In genomic region chr1:168093616-168094015, GRCh38 we compare ENCODE assay signal across 29 cellular contexts.
"Had no signal": no experiment of that assay in that cellular context is flagged by ENCODE, and none has a peak within 500 bp of the region (broad histone marks: within the 10 kb centered on the region; RNA-seq: fewer than 3 reads in every experiment).

No MANE protein-coding gene starts in this region.

- H3K9me3 ChIP-seq: MG63 had no signal

- DNase-seq: activated CD4-positive, alpha-beta memory T cell treated with anti-CD3 and anti-CD28 coated beads, Interleukin-2, amount 10 ng/mL, durations not matched to agents 7 days and 5 days; activated CD4-positive, alpha-beta T cell treated with anti-CD3 and anti-CD28 coated beads for 1 hour; activated CD4-positive, alpha-beta T cell treated with anti-CD3 and anti-CD28 coated beads for 48 hours; activated CD4-positive, CD25-positive, alpha-beta regulatory T cell; activated CD8-positive, alpha-beta memory T cell treated with anti-CD3 and anti-CD28 coated beads for 24 hours; activated CD8-positive, alpha-beta memory T cell treated with anti-CD3 and anti-CD28 coated beads, Interleukin-2, amount 10 ng/mL, durations not matched to agents 7 days and 5 days; activated CD8-positive, alpha-beta memory T cell treated with anti-CD3 and anti-CD28 coated beads, Interleukin-2, amount 50 U/mL, for 48 hours; activated effector memory CD4-positive, alpha-beta T cell treated with anti-CD3 and anti-CD28 coated beads, Interleukin-2, amount 50 U/mL, for 16 hours; activated naive CD4-positive, alpha-beta T cell; activated naive CD4-positive, alpha-beta T cell treated with anti-CD3 and anti-CD28 coated beads, Interleukin-2, amount 50 U/mL, for 16 hours; activated naive CD8-positive, alpha-beta T cell treated with anti-CD3 and anti-CD28 coated beads for 36 hours; amniotic stem cell; aorta; Kasumi-1; KG1; MG63; NCI-H1048; NCI-H1105 treated with DMSO at 0.1 percent for 48 hours; NCI-H1436; NCI-H1694; NCI-H1930; NCI-H2081 treated with DMSO at 0.1 percent for 48 hours; NCI-H524 treated with DMSO at 0.1 percent for 48 hours; T-cell; T-helper 2 cell; T-helper 9 cell had no signal

- H3K27ac ChIP-seq: cardiac muscle cell, VCaP had no signal

- ATAC-seq: activated CD8-positive, alpha-beta memory T cell treated with anti-CD3 and anti-CD28 coated beads, Interleukin-2, amount 10 ng/mL, durations not matched to agents 7 days and 5 days; activated T-helper 17 cell treated with anti-CD3 and anti-CD28 coated beads, Interleukin-2, amount 50 U/mL, for 72 hours; T-cell had no signal

- H3K36me3 ChIP-seq: cardiac muscle cell, MG63 had no signal

- H3K4me3 Mint-ChIP-seq: activated CD4-positive, alpha-beta memory T cell treated with anti-CD3 and anti-CD28 coated beads, Interleukin-2, amount 10 ng/mL, durations not matched to agents 7 days and 5 days; activated CD8-positive, alpha-beta memory T cell treated with anti-CD3 and anti-CD28 coated beads, Interleukin-2, amount 10 ng/mL, durations not matched to agents 7 days and 5 days; activated naive CD8-positive, alpha-beta T cell treated with anti-CD3 and anti-CD28 coated beads for 36 hours; activated T-helper 17 cell treated with anti-CD3 and anti-CD28 coated beads, Interleukin-2, amount 50 U/mL, for 72 hours; T-cell had no signal

- H3K36me3 Mint-ChIP-seq: activated CD8-positive, alpha-beta memory T cell treated with anti-CD3 and anti-CD28 coated beads, Interleukin-2, amount 10 ng/mL, durations not matched to agents 7 days and 5 days; activated naive CD8-positive, alpha-beta T cell treated with anti-CD3 and anti-CD28 coated beads for 36 hours; T-cell had no signal

- H3K27me3 ChIP-seq: cardiac muscle cell, MG63 had no signal

- H3K27ac Mint-ChIP-seq: activated CD4-positive, alpha-beta memory T cell treated with anti-CD3 and anti-CD28 coated beads, Interleukin-2, amount 10 ng/mL, durations not matched to agents 7 days and 5 days; activated CD8-positive, alpha-beta memory T cell treated with anti-CD3 and anti-CD28 coated beads, Interleukin-2, amount 10 ng/mL, durations not matched to agents 7 days and 5 days; activated naive CD8-positive, alpha-beta T cell treated with anti-CD3 and anti-CD28 coated beads for 36 hours; activated T-helper 17 cell treated with anti-CD3 and anti-CD28 coated beads, Interleukin-2, amount 50 U/mL, for 72 hours; T-cell had no signal

- H3K27me3 Mint-ChIP-seq: activated CD8-positive, alpha-beta memory T cell treated with anti-CD3 and anti-CD28 coated beads, Interleukin-2, amount 10 ng/mL, durations not matched to agents 7 days and 5 days; activated naive CD8-positive, alpha-beta T cell treated with anti-CD3 and anti-CD28 coated beads for 36 hours; activated T-helper 17 cell treated with anti-CD3 and anti-CD28 coated beads, Interleukin-2, amount 50 U/mL, for 72 hours had no signal

- H3K4me1 Mint-ChIP-seq: activated CD4-positive, alpha-beta memory T cell treated with anti-CD3 and anti-CD28 coated beads, Interleukin-2, amount 10 ng/mL, durations not matched to agents 7 days and 5 days; activated CD8-positive, alpha-beta memory T cell treated with anti-CD3 and anti-CD28 coated beads, Interleukin-2, amount 10 ng/mL, durations not matched to agents 7 days and 5 days; activated naive CD8-positive, alpha-beta T cell treated with anti-CD3 and anti-CD28 coated beads for 36 hours; activated T-helper 17 cell treated with anti-CD3 and anti-CD28 coated beads, Interleukin-2, amount 50 U/mL, for 72 hours; T-cell had no signal

- H3K4me3 ChIP-seq: cardiac muscle cell, MG63 had no signal

- H3K9me3 Mint-ChIP-seq: activated CD4-positive, alpha-beta memory T cell treated with anti-CD3 and anti-CD28 coated beads, Interleukin-2, amount 10 ng/mL, durations not matched to agents 7 days and 5 days; activated naive CD8-positive, alpha-beta T cell treated with anti-CD3 and anti-CD28 coated beads for 36 hours; activated T-helper 17 cell treated with anti-CD3 and anti-CD28 coated beads, Interleukin-2, amount 50 U/mL, for 72 hours; T-cell had no signal
